In the genomic region with DNA sequence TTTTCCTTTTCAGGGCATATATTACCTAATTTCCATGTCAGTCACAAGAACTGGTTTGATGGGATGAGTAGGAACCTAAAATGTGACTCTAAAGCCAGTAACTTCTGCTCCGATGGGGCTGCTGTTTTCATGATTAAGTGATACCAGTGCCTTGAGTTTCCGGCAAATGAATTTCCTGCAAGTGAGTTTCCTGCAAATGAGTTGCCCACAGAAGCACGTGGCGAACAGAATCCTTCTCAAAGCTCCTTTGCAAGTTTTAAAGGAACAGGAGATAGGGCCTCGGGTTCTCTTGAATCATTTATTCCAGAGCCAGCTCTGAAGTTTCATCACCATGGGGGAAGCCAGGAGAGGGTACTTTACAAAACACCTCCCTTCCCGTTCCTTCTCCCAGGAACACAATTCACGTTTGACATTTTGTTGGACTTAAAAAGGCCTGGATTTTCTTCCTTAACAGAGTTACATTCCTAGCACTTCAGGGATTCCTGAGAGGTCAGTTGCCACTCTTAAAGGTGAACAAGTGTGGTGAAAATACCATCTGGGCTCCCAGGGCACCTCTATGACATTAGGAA, we compare ENCODE assay signal across 8 cellular contexts. TPM values are rescaled to one million over a fixed set of nuclear protein-coding genes. Genes with fewer than 3 reads are reported as not detected.
A peak's percentile ranks its signal among the peaks of the same experiment; 100 is the strongest.
DNase-seq lines count a peak whose midpoint lies in the region; ATAC-seq and TF ChIP-seq lines count a peak whose summit lies in the region.

No MANE protein-coding gene starts in this region.

- 3 to 29% methylated on average over 6 to 7 of the region's 7 CpGs for WGBS in gastroesophageal sphincter (ENCODE audit: low coverage in 1 of 2), 2 donors

- H3K27me3 Mint-ChIP-seq in activated T-cell treated with anti-CD3 and anti-CD28 coated beads, Interleukin-2, amount 50 U/mL, for 4 hours (ENCODE audit: low read depth), result no peaks in the 10 kb centered on the region
- H3K27me3 Mint-ChIP-seq in Caco-2 (ENCODE audit: insufficient read depth, unreplicated experiment), result no peaks in the 10 kb centered on the region

- H3K36me3 ChIP-seq in KOPT-K1 (ENCODE audit: insufficient read depth, low read length) (no peaks in the 10 kb centered on the region), gastroesophageal sphincter (no peaks in the 10 kb centered on the region), WERI-Rb-1 (no peaks in the 10 kb centered on the region; the same call in 1 of the 2 replicates), Caco-2 (ENCODE audit: control insufficient read depth, insufficient read depth, low read length) (no peaks in the 10 kb centered on the region)

- BruUV-seq in Caco-2 (replicated peaks; lab: Mats Ljungman, UMichigan), result no TSS peak

- peaks cover 47% of the 10 kb centered on the region for H3K4me1 Mint-ChIP-seq in activated T-cell treated with anti-CD3 and anti-CD28 coated beads, Interleukin-2, amount 50 U/mL, for 4 hours (ENCODE audit: low read depth)
- peaks cover 10% of the 10 kb centered on the region for H3K4me1 Mint-ChIP-seq in Caco-2 (ENCODE audit: low read depth, unreplicated experiment)

- no peaks in the 10 kb centered on the region for H3K27me3 ChIP-seq in gastroesophageal sphincter
- no peaks in the 10 kb centered on the region for H3K27me3 ChIP-seq in WERI-Rb-1 (ENCODE audit: insufficient read depth, low read depth, severe bottlenecking)
- H3K27me3 ChIP-seq in Caco-2 (replicated peaks; ENCODE audit: control insufficient read depth, insufficient read depth, low read length), result no peaks in the 10 kb centered on the region

- no peak overlapping the region for H3K4me3 ChIP-seq in gastroesophageal sphincter
- H3K4me3 ChIP-seq in WERI-Rb-1 (ENCODE audit: low read depth, low read length), result no peak overlapping the region
- no peak overlapping the region for H3K4me3 ChIP-seq in Caco-2 (ENCODE audit: low read depth, low read length)

- no peaks in the 10 kb centered on the region for H3K9me3 Mint-ChIP-seq in activated T-cell treated with anti-CD3 and anti-CD28 coated beads, Interleukin-2, amount 50 U/mL, for 4 hours
- H3K9me3 Mint-ChIP-seq in Caco-2 (ENCODE audit: unreplicated experiment), result no peaks in the 10 kb centered on the region

- H3K9me3 ChIP-seq in KOPT-K1 (ENCODE audit: insufficient read depth, low read length, poor library complexity, severe bottlenecking), result no peaks in the 10 kb centered on the region
- H3K9me3 ChIP-seq in gastroesophageal sphincter, result no peaks in the 10 kb centered on the region
- no peaks in the 10 kb centered on the region for H3K9me3 ChIP-seq in WERI-Rb-1 (ENCODE audit: severe bottlenecking)
- H3K9me3 ChIP-seq in Caco-2, result no peaks in the 10 kb centered on the region

- peaks cover 9% of the 10 kb centered on the region for H3K36me3 Mint-ChIP-seq in activated T-cell treated with anti-CD3 and anti-CD28 coated beads, Interleukin-2, amount 50 U/mL, for 4 hours (ENCODE audit: insufficient read depth)
- peaks cover 6% of the 10 kb centered on the region for H3K36me3 Mint-ChIP-seq in Caco-2 (ENCODE audit: insufficient read depth, unreplicated experiment)

- H3K4me3 Mint-ChIP-seq in activated T-cell treated with anti-CD3 and anti-CD28 coated beads, Interleukin-2, amount 50 U/mL, for 4 hours, result peak overlapping the region; percentile 54
- H3K4me3 Mint-ChIP-seq in Caco-2 (ENCODE audit: unreplicated experiment), result no peak overlapping the region

- H3K4me1 ChIP-seq in gastroesophageal sphincter, result peaks cover 2 to 51% (median 15%) of the 10 kb centered on the region in 3 donors
- peaks cover 21% of the 10 kb centered on the region for H3K4me1 ChIP-seq in Caco-2

- no peak for TF ChIP-seq EP300 in gastroesophageal sphincter (IDR thresholded peaks at IDR 0.05)

- ATAC-seq in activated T-cell treated with anti-CD3 and anti-CD28 coated beads, Interleukin-2, amount 50 U/mL, for 4 hours, result no peak
- peak; percentile 20 for ATAC-seq in gastroesophageal sphincter

- intact Hi-C loops in Caco-2 (cut with micrococcal nuclease; ENCODE audit: unreplicated experiment), result no loop called here

- H3K27ac ChIP-seq in KOPT-K1 (ENCODE audit: low read depth, low read length, poor library complexity, severe bottlenecking) (peak overlapping the region; percentile 34), gastroesophageal sphincter (peak overlapping the region; percentile 50 to 97 (median 95)), WERI-Rb-1 (no peak overlapping the region)

- peak; percentile 29 for DNase-seq in activated T-cell treated with anti-CD3 and anti-CD28 coated beads, Interleukin-2, amount 50 U/mL, for 4 hours
- DNase-seq in stimulated activated CD8-positive, alpha-beta memory T cell treated with anti-CD3 and anti-CD28 coated beads, Interleukin-4, amount 100 ng/mL, for 48 hours, result peak; percentile 50
- DNase-seq in WERI-Rb-1 (no peak), OCI-M2 (lab: John Stamatoyannopoulos, UW; ENCODE audit: unreplicated experiment) (no peak), SHP77 treated with DMSO at 0.1 percent for 48 hours (lab: John Stamatoyannopoulos, UW) (no peak), Caco-2 (no peak)

- TF ChIP-seq CTCF in gastroesophageal sphincter (IDR thresholded peaks at IDR 0.05), result no peak
- no peak for TF ChIP-seq CTCF in WERI-Rb-1 (IDR thresholded peaks at IDR 0.05; ENCODE audit: low read depth, low read length)
- TF ChIP-seq CTCF in Caco-2 (IDR thresholded peaks at IDR 0.05; ENCODE audit: insufficient read depth in 1 of 2, low read depth in 1 of 2, low read length in 1 of 2, severe bottlenecking in 1 of 2, unreplicated experiment in 1 of 2), result no peak

- POLR2A ChIA-PET in Caco-2 (lab: Charles Lee), result no interaction called here

- no peak overlapping the region for H3K27ac Mint-ChIP-seq in Caco-2 (ENCODE audit: unreplicated experiment)

- CTCF ChIA-PET in Caco-2 (lab: Charles Lee), result interaction anchor here (1.1 kb wide), 1 partner anchor 135 kb away, joined by 3 read pairs; a partner anchor contains a TSS

- TF ChIP-seq POLR2A in gastroesophageal sphincter (IDR thresholded peaks at IDR 0.05), result no peak

RNA-seq across cellular contexts. Expression of a gene that starts 2.2 kb away (rescaled TPM):
- total RNA-seq in activated T-cell treated with anti-CD3 and anti-CD28 coated beads, Interleukin-2, amount 50 U/mL, for 4 hours, result 10 to 100 TPM; 74.2 to 76.4 (median 74.4) TPM
- total RNA-seq in gastroesophageal sphincter (10 to 100 TPM; 37.5 to 48.6 (median 41.9) TPM), Caco-2 (2022) (18.2 and 19.0 TPM in 2 replicates)

RNA-seq across cellular contexts. Expression of a gene that starts 28.6 kb away (rescaled TPM):
- total RNA-seq in activated T-cell treated with anti-CD3 and anti-CD28 coated beads, Interleukin-2, amount 50 U/mL, for 4 hours, result 1 to 10 TPM; 3.5 to 4.4 (median 3.6) TPM
- total RNA-seq in gastroesophageal sphincter (10 to 100 TPM; 19.4 to 32.5 (median 30.5) TPM), Caco-2 (2022) (13.6 and 13.8 TPM in 2 replicates)

Comparison
In these comparisons a context has a peak if more than half of its experiments do, and no peak if none do; other contexts are left out.
1. DNase-seq: peak in activated T-cell treated with anti-CD3 and anti-CD28 coated beads, Interleukin-2, amount 50 U/mL, for 4 hours (single experiment) and stimulated activated CD8-positive, alpha-beta memory T cell treated with anti-CD3 and anti-CD28 coated beads, Interleukin-4, amount 100 ng/mL, for 48 hours (single experiment); none in WERI-Rb-1 (single experiment), OCI-M2 (single experiment), SHP77 treated with DMSO at 0.1 percent for 48 hours (single experiment) and Caco-2 (0 of 2).